In genomic region chr17:19363114-19363438, GRCh38 we compare ENCODE assay signal across 9 cellular contexts. TPM values are rescaled to one million over a fixed set of nuclear protein-coding genes. Genes with fewer than 3 reads are reported as not detected.
A peak's percentile ranks its signal among the peaks of the same experiment; 100 is the strongest.
DNase-seq lines count a peak whose midpoint lies in the region; ATAC-seq and TF ChIP-seq lines count a peak whose summit lies in the region.
"Had no signal": no experiment of that assay in that cellular context is flagged by ENCODE, and none has a peak within 500 bp of the region (broad histone marks: within the 10 kb centered on the region; RNA-seq: fewer than 3 reads in every experiment).

No MANE protein-coding gene starts in this region.

- no TSS peak for BruUV-seq in MCF 10A (replicated peaks; lab: Mats Ljungman, UMichigan)

- CTCF ChIA-PET in MCF 10A (lab: Yijun Ruan, JAX): interaction anchor here (0.7 to 9.7 kb wide), 33 partner anchors 9 to 403 kb away, joined by 3 to 147 read pairs (median 4); partner anchors contain the start of genes ALDH3A2 and MAPK7

- intact Hi-C loops in left ventricle myocardium superior (cut with micrococcal nuclease) (loop anchor here (2.0 kb wide), 1 partner anchor 84 kb away; no protein-coding TSS in a partner anchor), MCF 10A (cut with micrococcal nuclease) (loop anchor here (1.0 to 5.0 kb wide), 4 partner anchors 145 to 404 kb away; partner anchors contain the start of gene ALDH3A2), uterus (cut with DNase I; ENCODE audit: low total_unique reads) (no loop called here)

- H3K27me3 Mint-ChIP-seq in MCF 10A (ENCODE audit: insufficient read depth, unreplicated experiment) (no peaks in the 10 kb centered on the region), mesothelial cell of epicardium (ENCODE audit: low read depth) (no peaks in the 10 kb centered on the region)

- H3K4me1 Mint-ChIP-seq in MCF 10A (ENCODE audit: insufficient read depth, unreplicated experiment) (peaks cover 14% of the 10 kb centered on the region), mesothelial cell of epicardium (peaks cover 38% of the 10 kb centered on the region)

- H3K27me3 ChIP-seq in right atrium auricular region (no peaks in the 10 kb centered on the region), uterus (no peaks in the 10 kb centered on the region)

- H3K36me3 Mint-ChIP-seq in MCF 10A (ENCODE audit: insufficient read depth, unreplicated experiment) (peaks cover 12% of the 10 kb centered on the region), mesothelial cell of epicardium (no peaks in the 10 kb centered on the region)

- peaks cover 0 to 18% of the 10 kb centered on the region in 2 donors for H3K4me1 ChIP-seq in right atrium auricular region
- no peaks in the 10 kb centered on the region for H3K4me1 ChIP-seq in uterus

- H3K4me3 ChIP-seq in right atrium auricular region (peak overlapping the region; percentile 62 to 71), uterus (peak overlapping the region; percentile 59 to 82)

- peak overlapping the region; percentile 78 for H3K4me3 Mint-ChIP-seq in MCF 10A (ENCODE audit: unreplicated experiment)
- H3K4me3 Mint-ChIP-seq in mesothelial cell of epicardium: peak overlapping the region; percentile 85

- TF ChIP-seq CTCF in right atrium auricular region (IDR thresholded peaks at IDR 0.05): no peak
- no peak for TF ChIP-seq CTCF in MCF 10A (IDR thresholded peaks at IDR 0.05; ENCODE audit: unreplicated experiment)
- peak; percentile 43 for TF ChIP-seq CTCF in mesothelial cell of epicardium (IDR thresholded peaks at IDR 0.05; ENCODE audit: unreplicated experiment)
- TF ChIP-seq CTCF in uterus (IDR thresholded peaks at IDR 0.05): no peak
- no peak for TF ChIP-seq CTCF in GM10266 (IDR thresholded peaks at IDR 0.05; ENCODE audit: control insufficient read depth, insufficient read depth, low read depth, missing control alignments)

- H3K36me3 ChIP-seq in right atrium auricular region (no peaks in the 10 kb centered on the region), uterus (no peaks in the 10 kb centered on the region)

- peak overlapping the region; percentile 89 for H3K27ac Mint-ChIP-seq in MCF 10A (ENCODE audit: low read depth, unreplicated experiment)
- H3K27ac Mint-ChIP-seq in mesothelial cell of epicardium: peak overlapping the region; percentile 87

- H3K9me3 ChIP-seq in right atrium auricular region: no peaks in the 10 kb centered on the region
- no peaks in the 10 kb centered on the region for H3K9me3 ChIP-seq in uterus

- POLR2A ChIA-PET in MCF 10A (lab: Yijun Ruan, JAX): interaction anchor here (0.6 to 5.9 kb wide), 11 partner anchors 9 to 365 kb away, joined by 3 to 61 read pairs (median 4); partner anchors contain the start of genes ALDH3A2 and MAPK7

- H3K9me3 Mint-ChIP-seq in MCF 10A (ENCODE audit: unreplicated experiment) (no peaks in the 10 kb centered on the region), mesothelial cell of epicardium (no peaks in the 10 kb centered on the region)

- ATAC-seq in left ventricle myocardium superior (no peak), GM19023 (IDR thresholded peaks at IDR 0.05; ENCODE audit: unreplicated experiment) (no peak)

- no peak for DNase-seq in right atrium auricular region (ENCODE audit: low spot score)
- no peak for DNase-seq in left ventricle myocardium superior
- DNase-seq in MCF 10A (ENCODE audit: unreplicated experiment): no peak
- no peak for DNase-seq in mesothelial cell of epicardium (ENCODE audit: low spot score in 2 of 2, unreplicated experiment in 2 of 2)
- DNase-seq in uterus: no peak
- DNase-seq in DMS 273 (lab: John Stamatoyannopoulos, UW; ENCODE audit: unreplicated experiment): no peak
- DNase-seq in GM10266 (ENCODE audit: extremely low spot score): no peak

- H3K27ac ChIP-seq in right atrium auricular region (peak overlapping the region; percentile 84 to 87), uterus (peak overlapping the region; percentile 88 to 93)

- TF ChIP-seq POLR2A in uterus (IDR thresholded peaks at IDR 0.05): no peak

RNA-seq across cellular contexts. Expression of gene B9D1, which starts 0.6 kb away (rescaled TPM):
- total RNA-seq in right atrium auricular region (10 to 100 TPM; 18.7 to 24.6 TPM), left ventricle myocardium superior (5.9 TPM), MCF 10A (2022) (30.4 and 33.0 TPM in 2 replicates), mesothelial cell of epicardium (20.9 to 26.2 TPM (median 22.2 TPM) in 3 replicates), uterus (100 to 1,000 TPM in 1 of 4 donors, 10 to 100 TPM in 2, 1 to 10 TPM in 1; 3.8 to 105 (median 25.6) TPM)

RNA-seq across cellular contexts. Expression of gene MAPK7, which starts 15.2 kb away (rescaled TPM):
- 10 to 100 TPM; 15.9 to 17.8 TPM for total RNA-seq in right atrium auricular region
- total RNA-seq in left ventricle myocardium superior: 10.7 TPM
- 14.5 and 18.2 TPM in 2 replicates for total RNA-seq in MCF 10A (2022)
- 46.0 to 49.0 TPM (median 47.6 TPM) in 3 replicates for total RNA-seq in mesothelial cell of epicardium
- 10 to 100 TPM in 3 of 4 donors, 1 to 10 TPM in 1; 3.3 to 72.8 (median 18.3) TPM for total RNA-seq in uterus

RNA-seq across cellular contexts. Expression of gene MFAP4, which starts 23.9 kb away (rescaled TPM):
- total RNA-seq in right atrium auricular region (100 to 1,000 TPM in 1 of 2 donors, 10 to 100 TPM in 1; 78.5 to 104 TPM), left ventricle myocardium superior (34.8 TPM), MCF 10A (2022) (not detected in 2 replicates), mesothelial cell of epicardium (194 to 213 TPM (median 210 TPM) in 3 replicates), uterus (100 to 1,000 TPM in 2 of 4 donors, 10 to 100 TPM in 2; 81.2 to 149 (median 117) TPM)

RNA-seq across cellular contexts. Expression of gene RNF112, which starts 48.0 kb away (rescaled TPM):
- total RNA-seq in right atrium auricular region (1 to 10 TPM in 1 of 2 donors, under 1 TPM in 1; 0.67 to 1.2 TPM), left ventricle myocardium superior (3.5 TPM), MCF 10A (2022) (0.25 TPM in 1 of 2 replicates, not detected in the other), mesothelial cell of epicardium (2.7 to 4.8 TPM (median 4.2 TPM) in 3 replicates), uterus (10 to 100 TPM in 1 of 4 donors, 1 to 10 TPM in 2, under 1 TPM in 1; 0.88 to 14.7 (median 3.7) TPM)
- total RNA-seq: renal cortical epithelial cell had no signal

Comparison
In these comparisons a context has a peak if more than half of its experiments do, and no peak if none do; other contexts are left out.
1. RNA of gene MFAP4, which starts 23.9 kb away (total RNA-seq): 194 to 213 TPM in mesothelial cell of epicardium, 81.2 to 149 TPM in uterus, 78.5 to 104 TPM in right atrium auricular region and 34.8 TPM in left ventricle myocardium superior (single experiment); not detected in MCF 10A; every median in the first group is over 10 times any median in the second.